Comparison of ENCODE assay signal across 8 cellular contexts in the genomic region with DNA sequence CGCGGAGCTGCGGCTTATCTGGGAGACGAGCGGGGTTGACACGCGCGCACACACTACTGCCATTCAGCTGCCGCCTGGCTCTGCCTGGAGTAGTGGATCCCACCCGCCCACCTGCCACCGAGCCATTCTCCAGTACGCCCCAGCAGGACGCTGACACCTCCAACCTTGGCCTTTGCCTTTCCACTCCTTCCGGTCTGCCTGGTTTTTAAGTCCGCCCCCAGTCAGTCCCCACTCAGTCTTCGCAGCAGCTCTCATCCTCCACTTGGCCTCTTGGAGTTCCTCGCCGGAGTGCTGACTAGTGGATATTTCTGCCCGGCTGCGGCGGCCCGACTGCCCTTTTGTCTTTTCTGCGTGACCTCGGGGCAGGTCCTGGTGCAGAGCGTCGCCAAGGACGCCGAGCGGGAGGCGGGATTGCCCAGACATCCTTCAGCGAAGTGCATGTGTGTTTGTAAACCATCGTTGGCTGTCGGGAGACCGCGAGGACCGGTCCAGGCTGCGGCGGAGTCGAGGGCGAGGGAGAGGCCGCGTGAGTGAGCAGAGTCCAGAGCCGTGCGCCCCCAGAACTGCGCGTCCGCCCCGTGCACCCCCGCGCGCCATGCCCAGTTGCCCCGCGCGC. TPM values are rescaled to one million over a fixed set of nuclear protein-coding genes. Genes with fewer than 3 reads are reported as not detected.
DNase-seq lines count a peak whose midpoint lies in the region; ATAC-seq and TF ChIP-seq lines count a peak whose summit lies in the region.

No MANE protein-coding gene starts in this region.

- H3K4me3 ChIP-seq in hepatocyte = peak overlapping the region; percentile 83
- H3K4me3 ChIP-seq in skin epidermis = peak overlapping the region; percentile 27 to 56 (median 44)

- H4K20me1 ChIP-seq in hepatocyte (ENCODE audit: insufficient read depth, poor library complexity, severe bottlenecking) = peaks cover 29% of the 10 kb centered on the region

- in situ Hi-C loops in ACHN (cut with HindIII; ENCODE audit: low pct_ligation_motif_present, low pct_unique_long_range_greater_than_20kb, low sequenced_read_pairs) = no loop called here

- 1% methylated on average over 51 of the region's 54 CpGs for WGBS in hepatocyte (ENCODE audit: low lambda C conversion rate, missing lambda C conversion rate)

- TF ChIP-seq CTCF in GM20000 (IDR thresholded peaks at IDR 0.05; ENCODE audit: extremely low read depth, missing control alignments) = no peak
- TF ChIP-seq CTCF in hepatocyte (IDR thresholded peaks at IDR 0.05; ENCODE audit: poor library complexity) = no peak

- H3K27ac Mint-ChIP-seq in activated T-cell treated with anti-CD3 and anti-CD28 coated beads, Interleukin-2, amount 50 U/mL, for 72 hours = no peak overlapping the region

- peaks cover 5% of the 10 kb centered on the region for H3K4me1 ChIP-seq in hepatocyte (ENCODE audit: insufficient read depth)

- H3K4me2 ChIP-seq in hepatocyte = peak overlapping the region; percentile 88

- H3K9me3 Mint-ChIP-seq in activated T-cell treated with anti-CD3 and anti-CD28 coated beads, Interleukin-2, amount 50 U/mL, for 72 hours = no peaks in the 10 kb centered on the region

- peaks cover 10% of the 10 kb centered on the region for H3K4me1 Mint-ChIP-seq in activated T-cell treated with anti-CD3 and anti-CD28 coated beads, Interleukin-2, amount 50 U/mL, for 72 hours (ENCODE audit: low read depth)

- H3K36me3 ChIP-seq in hepatocyte (replicated peaks; ENCODE audit: insufficient read depth, low read depth) = no peaks in the 10 kb centered on the region

- no peak for ATAC-seq in activated T-cell treated with anti-CD3 and anti-CD28 coated beads, Interleukin-2, amount 50 U/mL, for 72 hours (replicated peaks in 1 of 2)
- ATAC-seq in HG02885 (IDR thresholded peaks at IDR 0.05; ENCODE audit: poor library complexity, unreplicated experiment) (no peak), GM21576 (IDR thresholded peaks at IDR 0.05; ENCODE audit: unreplicated experiment) (no peak)

- peak overlapping the region; percentile 54 to 63 for H3K4me3 Mint-ChIP-seq in activated T-cell treated with anti-CD3 and anti-CD28 coated beads, Interleukin-2, amount 50 U/mL, for 72 hours

- peaks cover 2 to 8% of the 10 kb centered on the region in 2 donors for H3K36me3 Mint-ChIP-seq in activated T-cell treated with anti-CD3 and anti-CD28 coated beads, Interleukin-2, amount 50 U/mL, for 72 hours (ENCODE audit: insufficient read depth in 2 of 2)

- peak overlapping the region; percentile 91 for H2AFZ ChIP-seq in hepatocyte

- H3K79me2 ChIP-seq in hepatocyte = peaks cover 39% of the 10 kb centered on the region

- peaks cover 23% of the 10 kb centered on the region for H3K27me3 ChIP-seq in hepatocyte

- H3K9me2 ChIP-seq in hepatocyte (replicated peaks; ENCODE audit: insufficient read depth) = no peaks in the 10 kb centered on the region

- no peak overlapping the region for H3K27ac ChIP-seq in hepatocyte
- peak overlapping the region in 8 of 21 experiments; percentile 36 to 74 (median 57) for H3K27ac ChIP-seq in skin epidermis

- H3K27me3 Mint-ChIP-seq in activated T-cell treated with anti-CD3 and anti-CD28 coated beads, Interleukin-2, amount 50 U/mL, for 72 hours (ENCODE audit: low read depth) = peaks cover 53% of the 10 kb centered on the region

- DNase-seq in ACHN (peak; percentile 42), GM20000 (ENCODE audit: low spot score) (peak; percentile 27), hepatocyte (ENCODE audit: low spot score) (peak; percentile 37), NCI-H1930 (lab: John Stamatoyannopoulos, UW) (no peak)
- no peak for DNase-seq in activated T-cell treated with anti-CD3 and anti-CD28 coated beads, Interleukin-2, amount 50 U/mL, for 72 hours

- H3K9me3 ChIP-seq in hepatocyte (ENCODE audit: low read depth) = no peaks in the 10 kb centered on the region

RNA-seq across cellular contexts. Expression of gene SLIT2, which starts 1.1 kb away (rescaled TPM):
- total RNA-seq in activated T-cell treated with anti-CD3 and anti-CD28 coated beads, Interleukin-2, amount 50 U/mL, for 72 hours = not detected
- 26.0 and 33.1 TPM in 2 replicates for total RNA-seq in hepatocyte
- 28.9 and 29.2 TPM in 2 replicates for polyA plus RNA-seq in hepatocyte

Comparison
In these comparisons a context has a peak if more than half of its experiments do, and no peak if none do; other contexts are left out.
1. DNase-seq: peak in ACHN (single experiment), GM20000 (single experiment) and hepatocyte (single experiment); none in activated T-cell treated with anti-CD3 and anti-CD28 coated beads, Interleukin-2, amount 50 U/mL, for 72 hours (0 of 2) and NCI-H1930 (0 of 2).
2. RNA of gene SLIT2, which starts 1.1 kb away (total RNA-seq): 26.0 to 33.1 TPM in hepatocyte; not detected in activated T-cell treated with anti-CD3 and anti-CD28 coated beads, Interleukin-2, amount 50 U/mL, for 72 hours; every median in the first group is over 10 times any median in the second.